ENCODE assay signal across 8 cellular contexts in the genomic region with DNA sequence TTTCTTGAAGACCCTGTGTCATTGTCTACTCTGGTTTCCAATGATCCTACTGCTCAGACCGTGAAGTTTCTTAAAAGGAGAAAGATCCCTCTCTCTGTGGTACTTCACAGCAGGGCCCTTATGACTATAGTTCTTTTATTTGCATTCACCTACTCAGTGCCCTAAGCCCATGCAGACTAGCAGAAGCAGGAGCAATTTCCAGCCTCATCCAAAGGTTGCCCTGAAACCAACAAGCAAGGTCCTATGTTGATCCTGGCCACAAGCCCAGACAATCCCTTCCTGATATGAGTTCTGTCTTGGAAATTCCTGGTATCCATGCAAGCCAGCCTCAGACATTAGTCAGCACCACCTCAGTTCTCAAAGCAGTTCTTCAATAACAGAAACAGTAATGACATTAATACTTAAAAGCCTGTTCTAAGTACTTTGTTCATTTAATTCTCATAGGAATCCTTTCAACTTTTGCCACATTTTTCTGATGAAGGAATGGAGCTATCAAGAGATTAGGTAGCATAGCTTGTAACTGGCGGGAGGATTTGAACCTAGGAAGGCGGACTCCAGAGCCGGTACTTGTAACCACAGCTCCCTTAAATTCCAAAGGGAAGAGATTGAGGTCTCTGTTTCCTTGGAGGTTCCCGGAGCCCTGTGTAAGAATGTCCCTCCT. TPM values are rescaled to one million over a fixed set of nuclear protein-coding genes. Genes with fewer than 3 reads are reported as not detected.
DNase-seq lines count a peak whose midpoint lies in the region; ATAC-seq and TF ChIP-seq lines count a peak whose summit lies in the region.

No MANE protein-coding gene starts in this region.

- peak; percentile 17 for ATAC-seq in HG03432 (IDR thresholded peaks at IDR 0.05; ENCODE audit: unreplicated experiment)
- peak; percentile 42 for ATAC-seq in left lobe of liver
- no peak for ATAC-seq in GM21825 (IDR thresholded peaks at IDR 0.05; ENCODE audit: unreplicated experiment)

- no peaks in the 10 kb centered on the region for H3K27me3 Mint-ChIP-seq in MCF 10A (ENCODE audit: insufficient read depth, unreplicated experiment)

- no TSS peak for BruUV-seq in MCF 10A (replicated peaks; lab: Mats Ljungman, UMichigan)

- no peak for TF ChIP-seq POLR2A in erythroblast (IDR thresholded peaks at IDR 0.05; ENCODE audit: low read length)

- peak overlapping the region; percentile 84 for H3K27ac Mint-ChIP-seq in MCF 10A (ENCODE audit: low read depth, unreplicated experiment)

- POLR2A ChIA-PET in MCF 10A (lab: Yijun Ruan, JAX), result interaction anchor here (0.7 kb wide), 1 partner anchor 13 kb away, joined by 3 read pairs; no protein-coding TSS in a partner anchor

- CTCF ChIA-PET in MCF 10A (lab: Yijun Ruan, JAX), result interaction anchor here (0.5 kb wide), 1 partner anchor 13 kb away, joined by 4 read pairs; no protein-coding TSS in a partner anchor

- no peak for TF ChIP-seq CTCF in MCF 10A (IDR thresholded peaks at IDR 0.05; ENCODE audit: unreplicated experiment)

- DNase-seq in AG08395 (ENCODE audit: low spot score), result peak; percentile 61
- DNase-seq in MCF 10A (ENCODE audit: unreplicated experiment), result peak; percentile 97
- DNase-seq in left lobe of liver (ENCODE audit: low spot score), result no peak
- DNase-seq in NCI-H2171 (lab: John Stamatoyannopoulos, UW), result no peak
- no peak for DNase-seq in germinal center (ENCODE audit: low spot score)
- no peak for DNase-seq in erythroblast (lab: John Stamatoyannopoulos, UW)

- H3K4me3 Mint-ChIP-seq in MCF 10A (ENCODE audit: unreplicated experiment), result no peak overlapping the region

- peaks cover 15% of the 10 kb centered on the region for H3K4me1 Mint-ChIP-seq in MCF 10A (ENCODE audit: insufficient read depth, unreplicated experiment)

- no peaks in the 10 kb centered on the region for H3K9me3 Mint-ChIP-seq in MCF 10A (ENCODE audit: unreplicated experiment)

- intact Hi-C loops in MCF 10A (cut with micrococcal nuclease), result no loop called here

- no peaks in the 10 kb centered on the region for H3K36me3 Mint-ChIP-seq in MCF 10A (ENCODE audit: insufficient read depth, unreplicated experiment)

RNA-seq across cellular contexts. Expression of a gene that starts 58.1 kb away (rescaled TPM):
- total RNA-seq in MCF 10A (2022), result 0.19 and 0.52 TPM in 2 replicates
- 1.8 TPM for total RNA-seq in left lobe of liver

Comparison
In these comparisons a context has a peak if more than half of its experiments do, and no peak if none do; other contexts are left out.
1. DNase-seq: peak in AG08395 (single experiment) and MCF 10A (single experiment); none in left lobe of liver (single experiment), NCI-H2171 (single experiment), germinal center (single experiment) and erythroblast (0 of 2).